In the genomic region with DNA sequence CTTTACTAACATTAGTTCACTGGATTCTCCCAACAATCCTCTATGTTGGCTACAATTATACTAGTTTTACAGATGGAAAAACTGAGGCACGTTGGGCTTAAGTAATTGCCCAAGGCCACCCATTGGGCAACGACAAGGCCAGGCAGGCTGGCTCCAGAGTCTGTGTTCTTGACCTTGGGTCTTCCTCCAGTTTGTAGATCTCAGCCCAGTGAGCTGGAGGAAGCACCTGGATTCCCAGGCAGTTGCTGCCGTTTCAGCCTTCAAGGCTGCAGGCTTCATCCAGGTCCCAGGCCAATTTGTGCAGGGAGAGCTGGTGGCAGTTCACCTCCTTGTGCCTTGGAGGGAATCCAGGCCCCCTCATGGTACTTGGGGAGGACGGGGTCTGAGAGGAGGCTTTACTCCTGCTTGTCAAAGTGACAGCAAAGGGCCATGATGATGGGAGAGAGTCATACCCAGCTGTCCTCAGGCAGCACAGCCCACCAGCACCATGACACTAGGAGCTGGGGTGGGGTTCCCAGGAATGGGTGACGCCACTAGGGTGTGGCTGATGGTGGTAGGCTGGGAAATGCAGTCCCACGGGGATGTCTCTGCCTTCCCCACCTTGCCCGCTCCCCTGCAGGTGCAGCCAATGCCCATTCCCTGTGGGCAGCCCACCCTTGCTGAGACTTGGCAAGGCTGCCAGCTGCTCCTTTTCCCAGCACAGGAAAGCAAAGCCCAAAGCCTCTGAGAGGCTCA, we compare ENCODE assay signal across 14 cellular contexts. TPM values are rescaled to one million over a fixed set of nuclear protein-coding genes. Genes with fewer than 3 reads are reported as not detected.
DNase-seq lines count a peak whose midpoint lies in the region; ATAC-seq and TF ChIP-seq lines count a peak whose summit lies in the region.
"Had no signal": no experiment of that assay in that cellular context is flagged by ENCODE, and none has a peak within 500 bp of the region (broad histone marks: within the 10 kb centered on the region; RNA-seq: fewer than 3 reads in every experiment).

No MANE protein-coding gene starts in this region.

- H3K27ac ChIP-seq in HEK293 (ENCODE audit: extremely low read depth, low read depth, low read length), result no peak overlapping the region
- peak overlapping the region; percentile 61 to 92 (median 84) for H3K27ac ChIP-seq in skin epidermis
- H3K27ac ChIP-seq: stomach had no signal

- intact Hi-C loops in left ventricle myocardium superior (cut with micrococcal nuclease), result no loop called here

- no peak for TF ChIP-seq CTCF in HEK293 (tag by site-specific recombination; IDR thresholded peaks at IDR 0.05)
- TF ChIP-seq CTCF in GM20000 (IDR thresholded peaks at IDR 0.05; ENCODE audit: extremely low read depth, missing control alignments), result no peak

- no peaks in the 10 kb centered on the region for H3K36me3 ChIP-seq in HEK293 (ENCODE audit: control insufficient read depth in 2 of 2, insufficient read depth in 1 of 2, low read length in 2 of 2)
- H3K36me3 ChIP-seq: stomach had no signal

- H3K4me1 ChIP-seq in HEK293 (ENCODE audit: control insufficient read depth, insufficient read depth, low read length), result no peaks in the 10 kb centered on the region; the same call in 1 of the 2 replicates

- DNase-seq in SW480 (ENCODE audit: low spot score), result peak; percentile 73
- DNase-seq in left ventricle myocardium superior, result no peak
- DNase-seq in GM20000 (ENCODE audit: low spot score), result no peak
- DNase-seq: activated CD4-positive, alpha-beta memory T cell treated with anti-CD3 and anti-CD28 coated beads, Interleukin-2, amount 10 ng/mL, durations not matched to agents 7 days and 5 days; activated T-cell treated with anti-CD3 and anti-CD28 coated beads, Interleukin-2, amount 50 U/mL, for 48 hours; cortex of kidney; GOT3; stomach had no signal

- CTCF ChIA-PET in HEK293 (lab: Yijun Ruan, JAX), result interaction anchor here (4.7 to 4.8 kb wide), 2 partner anchors 36 to 50 kb away, joined by 25 to 44 read pairs; no protein-coding TSS in a partner anchor

- POLR2A ChIA-PET in HEK293 (lab: Yijun Ruan, JAX), result no interaction called here

- H3K4me3 ChIP-seq in HEK293 (ENCODE audit: low read depth, low read length) (no peak overlapping the region), skin epidermis (no peak overlapping the region)
- H3K4me3 ChIP-seq: body of pancreas, stomach had no signal

- ATAC-seq in left ventricle myocardium superior (peak; percentile 26), HG03469 (IDR thresholded peaks at IDR 0.05; ENCODE audit: unreplicated experiment) (no peak), HG02870 (IDR thresholded peaks at IDR 0.05; ENCODE audit: unreplicated experiment) (no peak)

- no peaks in the 10 kb centered on the region for H3K9me3 ChIP-seq in HEK293 (ENCODE audit: control insufficient read depth, insufficient read depth, low read depth, low read length)
- H3K9me3 ChIP-seq: body of pancreas, stomach had no signal

TF ChIP-seq in HEK293, 187 proteins besides CTCF, POLR2A, EP300 and RAD21:
- peak; percentile 73 for TF ChIP-seq KLF1 (tag by site-specific recombination; IDR thresholded peaks at IDR 0.05)
- no peak for TF ChIP-seq REPIN1 (tag by site-specific recombination; IDR thresholded peaks at IDR 0.05; ENCODE audit: low read depth)
- peak; percentile 24; the same call in 1 of the 2 replicates for TF ChIP-seq ZIC2 (tag by site-specific recombination; IDR thresholded peaks at IDR 0.05)
TF ChIP-seq in HEK293: peak in this region for 2.

RNA-seq across cellular contexts. Expression of a gene that starts 27.1 kb away (rescaled TPM):
- total RNA-seq in left ventricle myocardium superior, result 0.25 TPM
- total RNA-seq: activated CD4-positive, alpha-beta memory T cell treated with anti-CD3 and anti-CD28 coated beads, Interleukin-2, amount 10 ng/mL, durations not matched to agents 7 days and 5 days; activated naive CD4-positive, alpha-beta T cell treated with anti-CD3 and anti-CD28 coated beads, Interleukin-2, amount 50 U/mL, for 72 hours had no signal
